Comparison of ENCODE assay signal across 12 cellular contexts in the genomic region with DNA sequence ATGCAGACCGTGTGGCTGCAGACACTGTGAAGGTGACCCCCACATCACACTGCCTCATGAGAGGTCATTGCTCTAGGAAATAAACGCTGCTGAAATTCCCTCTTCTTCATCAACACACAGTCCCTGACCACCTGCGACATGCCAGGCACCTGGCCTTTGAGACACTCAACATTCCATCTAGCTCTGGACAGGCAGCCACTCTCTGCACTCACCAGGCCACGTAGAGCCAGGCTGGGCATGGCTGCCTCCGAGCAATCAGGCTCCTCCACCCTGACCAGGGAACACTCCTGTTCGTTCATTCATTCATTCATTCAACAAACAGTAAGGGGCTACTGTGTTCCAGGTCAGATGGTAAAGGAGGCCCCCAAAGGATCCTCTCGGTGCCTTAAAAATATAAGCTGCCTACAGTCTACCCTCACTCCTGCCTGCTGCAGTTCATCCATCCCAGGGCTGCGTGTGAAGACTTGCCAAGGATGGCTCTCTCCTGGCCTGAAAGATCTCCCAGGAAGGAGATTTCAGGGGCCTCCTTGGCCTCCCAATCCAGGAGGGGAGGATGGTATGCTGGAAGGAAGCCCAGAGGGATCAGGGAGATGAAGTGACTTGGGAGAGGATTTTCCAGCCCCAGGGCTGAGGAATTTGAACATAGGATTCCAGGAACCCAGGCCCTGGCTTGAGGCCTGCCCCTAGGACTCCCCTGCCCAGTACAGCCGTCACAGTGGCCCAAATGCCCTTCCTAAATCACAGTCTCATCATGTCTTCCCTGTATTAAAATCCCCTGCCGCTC.
DNase-seq lines count a peak whose midpoint lies in the region; ATAC-seq and FAIRE-seq lines count a peak whose summit lies in the region.
"Had no signal": no experiment of that assay in that cellular context is flagged by ENCODE, and none has a peak within 500 bp of the region (broad histone marks: within the 10 kb centered on the region; RNA-seq: fewer than 3 reads in every experiment).

No MANE protein-coding gene starts in this region.

- WGBS in right cardiac atrium: 53% methylated on average over 10 of the region's 10 CpGs

- peak overlapping the region; percentile 76 for H3K4me2 ChIP-seq in skeletal muscle satellite cell (ENCODE audit: low read length)

- no peak for ATAC-seq in right cardiac atrium
- ATAC-seq: activated CD4-positive, alpha-beta T cell treated with anti-CD3 and anti-CD28 coated beads for 36 hours; CD8-positive, alpha-beta T cell had no signal

- H3K4me3 ChIP-seq in right cardiac atrium (ENCODE audit: low read length) (no peak overlapping the region), skeletal muscle satellite cell (ENCODE audit: low read length) (no peak overlapping the region)

- intact Hi-C loops in right cardiac atrium (cut with DNase I): loop anchor here in 2 of 4 donors (5.0 to 10.0 kb wide), 2 partner anchors 34 to 51 kb away; no protein-coding TSS in a partner anchor

- DNase-seq in DMS53 treated with DMSO at 0.1 percent for 48 hours (lab: John Stamatoyannopoulos, UW; ENCODE audit: unreplicated experiment) (peak; percentile 21), astrocyte of the hippocampus (ENCODE audit: low read depth, low spot score) (peak; percentile 74), right cardiac atrium (peak; percentile 23 to 39 (median 26)), SK-N-DZ (ENCODE audit: low spot score) (no peak), RCC 7860 (ENCODE audit: low spot score) (no peak), mesenteric fat pad (ENCODE audit: low spot score) (no peak)
- no peak for DNase-seq in activated effector memory CD4-positive, alpha-beta T cell treated with Interleukin-2 at 50 U/mL for 16 hours
- DNase-seq: activated CD4-positive, alpha-beta T cell treated with anti-CD3 and anti-CD28 coated beads for 36 hours; naive B cell; NCI-H1417 had no signal

- peaks cover 7% of the 10 kb centered on the region for H3K36me3 ChIP-seq in skeletal muscle satellite cell (ENCODE audit: insufficient read depth, low read length)

- peaks cover 75% of the 10 kb centered on the region for H3K4me1 ChIP-seq in right cardiac atrium (ENCODE audit: control insufficient read depth, insufficient read depth, low read length)
- H3K4me1 ChIP-seq in skeletal muscle satellite cell (ENCODE audit: control insufficient read depth, insufficient read depth, low read length): peaks cover 92% of the 10 kb centered on the region

- no peaks in the 10 kb centered on the region for H3K27me3 ChIP-seq in right cardiac atrium (ENCODE audit: control insufficient read depth, insufficient read depth)
- H3K27me3 ChIP-seq in skeletal muscle satellite cell (ENCODE audit: control insufficient read depth, insufficient read depth, low read length): no peaks in the 10 kb centered on the region

- no peak for FAIRE-seq in RCC 7860 (lab: Jason Lieb, UNC)

- H3K9ac ChIP-seq in skeletal muscle satellite cell (ENCODE audit: low read depth, low read length): peak overlapping the region; percentile 75

- peak overlapping the region; percentile 95 for H3K27ac ChIP-seq in right cardiac atrium (ENCODE audit: low read length)

- H3K9me3 ChIP-seq in right cardiac atrium (ENCODE audit: control insufficient read depth, low read length): no peaks in the 10 kb centered on the region
- no peaks in the 10 kb centered on the region for H3K9me3 ChIP-seq in skeletal muscle satellite cell (replicated peaks; ENCODE audit: low read length)

Comparison
In these comparisons a context has a peak if more than half of its experiments do, and no peak if none do; other contexts are left out.
1. DNase-seq: peak in DMS53 treated with DMSO at 0.1 percent for 48 hours (single experiment), astrocyte of the hippocampus (single experiment) and right cardiac atrium (3 of 3); none in SK-N-DZ (single experiment), activated effector memory CD4-positive, alpha-beta T cell treated with Interleukin-2 at 50 U/mL for 16 hours (single experiment), RCC 7860 (single experiment) and mesenteric fat pad (single experiment).